ENCODE assay signal across 19 cellular contexts in genomic region chr16:84374160-84374489, GRCh38. TPM values are rescaled to one million over a fixed set of nuclear protein-coding genes. Genes with fewer than 3 reads are reported as not detected.
DNase-seq lines count a peak whose midpoint lies in the region; TF ChIP-seq lines count a peak whose summit lies in the region.
"Had no signal": no experiment of that assay in that cellular context is flagged by ENCODE, and none has a peak within 500 bp of the region (broad histone marks: within the 10 kb centered on the region; RNA-seq: fewer than 3 reads in every experiment).

No MANE protein-coding gene starts in this region.

- H3K27ac Mint-ChIP-seq in activated CD4-positive, alpha-beta memory T cell treated with anti-CD3 and anti-CD28 coated beads for 36 hours, result no peak overlapping the region
- no peak overlapping the region for H3K27ac Mint-ChIP-seq in activated CD4-positive, alpha-beta memory T cell treated with anti-CD3 and anti-CD28 coated beads, Interleukin-2, amount 10 ng/mL, durations not matched to agents 7 days and 5 days
- no peak overlapping the region for H3K27ac Mint-ChIP-seq in activated T-helper 1 cell treated with anti-CD3 and anti-CD28 coated beads, Interleukin-12 subunit alpha, Interleukin-12 subunit beta, Interleukin-2, Interleukin-4 antibody, amounts not matched to agents 30 ng/mL and 10 ng/mL and 1 ng/mL, durations not matched to agents 14 hours and 24 hours and 36 hours

- no peaks in the 10 kb centered on the region for H3K36me3 ChIP-seq in thyroid gland

- no peaks in the 10 kb centered on the region for H3K27me3 ChIP-seq in thyroid gland

- TF ChIP-seq POLR2A in thyroid gland (IDR thresholded peaks at IDR 0.05), result no peak

- H3K4me3 ChIP-seq in epithelial cell of esophagus (ENCODE audit: low read length), result no peak overlapping the region
- no peak overlapping the region for H3K4me3 ChIP-seq in thyroid gland (replicated peaks in 1 of 3)

- no peak overlapping the region for H3K4me3 Mint-ChIP-seq in activated CD4-positive, alpha-beta memory T cell treated with anti-CD3 and anti-CD28 coated beads for 36 hours
- no peak overlapping the region for H3K4me3 Mint-ChIP-seq in activated CD4-positive, alpha-beta memory T cell treated with anti-CD3 and anti-CD28 coated beads, Interleukin-2, amount 10 ng/mL, durations not matched to agents 7 days and 5 days
- H3K4me3 Mint-ChIP-seq in activated T-helper 1 cell treated with anti-CD3 and anti-CD28 coated beads, Interleukin-12 subunit alpha, Interleukin-12 subunit beta, Interleukin-2, Interleukin-4 antibody, amounts not matched to agents 30 ng/mL and 10 ng/mL and 1 ng/mL, durations not matched to agents 14 hours and 24 hours and 36 hours, result no peak overlapping the region

- CTCF ChIA-PET in activated CD4-positive, alpha-beta memory T cell treated with anti-CD3 and anti-CD28 coated beads for 36 hours (lab: Charles Lee), result no interaction called here
- CTCF ChIA-PET in activated CD4-positive, alpha-beta memory T cell treated with anti-CD3 and anti-CD28 coated beads, Interleukin-2, amount 10 ng/mL, durations not matched to agents 7 days and 5 days (lab: Charles Lee), result interaction anchor here (0.7 kb wide), 1 partner anchor 73 kb away, joined by 3 read pairs; no protein-coding TSS in a partner anchor

- TF ChIP-seq CTCF in epithelial cell of esophagus (IDR thresholded peaks at IDR 0.05; ENCODE audit: insufficient read depth, low read depth, low read length, missing control alignments) (no peak), thyroid gland (IDR thresholded peaks at IDR 0.05) (no peak)

- POLR2A ChIA-PET in activated CD4-positive, alpha-beta memory T cell treated with anti-CD3 and anti-CD28 coated beads for 36 hours (lab: Charles Lee), result no interaction called here
- POLR2A ChIA-PET in activated CD4-positive, alpha-beta memory T cell treated with anti-CD3 and anti-CD28 coated beads, Interleukin-2, amount 10 ng/mL, durations not matched to agents 7 days and 5 days (lab: Charles Lee), result no interaction called here

- peak; percentile 15 for DNase-seq in activated CD4-positive, alpha-beta memory T cell treated with anti-CD3 and anti-CD28 coated beads for 36 hours
- no peak for DNase-seq in activated CD4-positive, alpha-beta memory T cell treated with anti-CD3 and anti-CD28 coated beads, Interleukin-2, amount 10 ng/mL, durations not matched to agents 7 days and 5 days
- DNase-seq in M059J (ENCODE audit: low read depth), result peak; percentile 55
- DNase-seq in epithelial cell of esophagus (ENCODE audit: low read depth), result peak; percentile 44
- peak; percentile 46 for DNase-seq in pons (ENCODE audit: low spot score)
- DNase-seq in NCI-H1092 (lab: John Stamatoyannopoulos, UW), result no peak
- no peak for DNase-seq in thyroid gland
- DNase-seq in activated T-helper 1 cell treated with anti-CD3 and anti-CD28 coated beads, Interleukin-12 subunit alpha, Interleukin-12 subunit beta, Interleukin-2, Interleukin-4 antibody, amounts not matched to agents 30 ng/mL and 10 ng/mL and 1 ng/mL, durations not matched to agents 14 hours and 24 hours and 36 hours (ENCODE audit: low spot score), result no peak
- DNase-seq: GOT3, KG1, NCI-H1048, NCI-H146, NCI-H2081, NCI-H2227 treated with DMSO at 0.1 percent for 48 hours, NCI-H524 treated with DMSO at 0.1 percent for 48 hours, SHP77 had no signal

- H3K36me3 Mint-ChIP-seq in activated CD4-positive, alpha-beta memory T cell treated with anti-CD3 and anti-CD28 coated beads for 36 hours, result no peaks in the 10 kb centered on the region
- no peaks in the 10 kb centered on the region for H3K36me3 Mint-ChIP-seq in activated CD4-positive, alpha-beta memory T cell treated with anti-CD3 and anti-CD28 coated beads, Interleukin-2, amount 10 ng/mL, durations not matched to agents 7 days and 5 days (ENCODE audit: low read depth)
- H3K36me3 Mint-ChIP-seq in activated T-helper 1 cell treated with anti-CD3 and anti-CD28 coated beads, Interleukin-12 subunit alpha, Interleukin-12 subunit beta, Interleukin-2, Interleukin-4 antibody, amounts not matched to agents 30 ng/mL and 10 ng/mL and 1 ng/mL, durations not matched to agents 14 hours and 24 hours and 36 hours (ENCODE audit: low read depth), result no peaks in the 10 kb centered on the region

- WGBS in thyroid gland, 2 donors, result 93 to 96% methylated on average over 4 of the region's 4 CpGs

- intact Hi-C loops in activated CD4-positive, alpha-beta memory T cell treated with anti-CD3 and anti-CD28 coated beads for 36 hours (cut with micrococcal nuclease), result no loop called here
- intact Hi-C loops in thyroid gland (cut with DNase I), result no loop called here
- intact Hi-C loops in activated T-helper 1 cell treated with anti-CD3 and anti-CD28 coated beads, Interleukin-12 subunit alpha, Interleukin-12 subunit beta, Interleukin-2, Interleukin-4 antibody, amounts not matched to agents 30 ng/mL and 10 ng/mL and 1 ng/mL, durations not matched to agents 14 hours and 24 hours and 36 hours (cut with micrococcal nuclease), result no loop called here

- H3K27ac ChIP-seq in thyroid gland, result no peak overlapping the region

- peaks cover 31% of the 10 kb centered on the region for H3K27me3 Mint-ChIP-seq in activated CD4-positive, alpha-beta memory T cell treated with anti-CD3 and anti-CD28 coated beads for 36 hours
- H3K27me3 Mint-ChIP-seq in activated CD4-positive, alpha-beta memory T cell treated with anti-CD3 and anti-CD28 coated beads, Interleukin-2, amount 10 ng/mL, durations not matched to agents 7 days and 5 days, result peaks cover 32% of the 10 kb centered on the region
- H3K27me3 Mint-ChIP-seq in activated T-helper 1 cell treated with anti-CD3 and anti-CD28 coated beads, Interleukin-12 subunit alpha, Interleukin-12 subunit beta, Interleukin-2, Interleukin-4 antibody, amounts not matched to agents 30 ng/mL and 10 ng/mL and 1 ng/mL, durations not matched to agents 14 hours and 24 hours and 36 hours (ENCODE audit: insufficient read depth), result peaks cover 19% of the 10 kb centered on the region

- H3K4me1 Mint-ChIP-seq in activated CD4-positive, alpha-beta memory T cell treated with anti-CD3 and anti-CD28 coated beads for 36 hours (ENCODE audit: low read depth), result peaks cover 8% of the 10 kb centered on the region
- peaks cover 13% of the 10 kb centered on the region for H3K4me1 Mint-ChIP-seq in activated CD4-positive, alpha-beta memory T cell treated with anti-CD3 and anti-CD28 coated beads, Interleukin-2, amount 10 ng/mL, durations not matched to agents 7 days and 5 days
- peaks cover 4% of the 10 kb centered on the region for H3K4me1 Mint-ChIP-seq in activated T-helper 1 cell treated with anti-CD3 and anti-CD28 coated beads, Interleukin-12 subunit alpha, Interleukin-12 subunit beta, Interleukin-2, Interleukin-4 antibody, amounts not matched to agents 30 ng/mL and 10 ng/mL and 1 ng/mL, durations not matched to agents 14 hours and 24 hours and 36 hours (ENCODE audit: low read depth)

- no peaks in the 10 kb centered on the region for H3K9me3 Mint-ChIP-seq in activated CD4-positive, alpha-beta memory T cell treated with anti-CD3 and anti-CD28 coated beads for 36 hours
- no peaks in the 10 kb centered on the region for H3K9me3 Mint-ChIP-seq in activated CD4-positive, alpha-beta memory T cell treated with anti-CD3 and anti-CD28 coated beads, Interleukin-2, amount 10 ng/mL, durations not matched to agents 7 days and 5 days
- no peaks in the 10 kb centered on the region for H3K9me3 Mint-ChIP-seq in activated T-helper 1 cell treated with anti-CD3 and anti-CD28 coated beads, Interleukin-12 subunit alpha, Interleukin-12 subunit beta, Interleukin-2, Interleukin-4 antibody, amounts not matched to agents 30 ng/mL and 10 ng/mL and 1 ng/mL, durations not matched to agents 14 hours and 24 hours and 36 hours

- no peaks in the 10 kb centered on the region for H3K9me3 ChIP-seq in thyroid gland

- peaks cover 2 to 5% of the 10 kb centered on the region in 2 donors for H3K4me1 ChIP-seq in thyroid gland

RNA-seq across cellular contexts. Expression of gene ATP2C2, which starts 5.8 kb away (rescaled TPM):
- not detected for total RNA-seq in activated CD4-positive, alpha-beta memory T cell treated with anti-CD3 and anti-CD28 coated beads for 36 hours
- not detected for total RNA-seq in activated CD4-positive, alpha-beta memory T cell treated with anti-CD3 and anti-CD28 coated beads, Interleukin-2, amount 10 ng/mL, durations not matched to agents 7 days and 5 days
- total RNA-seq in M059J (2014; rRNA removed; shearing (Covaris generic)), result 0.07 TPM in 1 of 2 replicates, not detected in the other
- total RNA-seq in thyroid gland, result 10 to 100 TPM; 12.9 to 26.9 (median 18.6) TPM
- not detected in 2 replicates for total RNA-seq in activated T-helper 1 cell treated with anti-CD3 and anti-CD28 coated beads, Interleukin-12 subunit alpha, Interleukin-12 subunit beta, Interleukin-2, Interleukin-4 antibody, amounts not matched to agents 30 ng/mL and 10 ng/mL and 1 ng/mL, durations not matched to agents 14 hours and 24 hours and 36 hours
- total RNA-seq: Daoy, HepG2, MCF 10A had no signal

Comparison
In these comparisons a context has a peak if more than half of its experiments do, and no peak if none do; other contexts are left out.
1. DNase-seq: peak in activated CD4-positive, alpha-beta memory T cell treated with anti-CD3 and anti-CD28 coated beads for 36 hours (single experiment), M059J (single experiment), epithelial cell of esophagus (single experiment) and pons (single experiment); none in activated CD4-positive, alpha-beta memory T cell treated with anti-CD3 and anti-CD28 coated beads, Interleukin-2, amount 10 ng/mL, durations not matched to agents 7 days and 5 days (single experiment), NCI-H1092 (single experiment), thyroid gland (0 of 2) and activated T-helper 1 cell treated with anti-CD3 and anti-CD28 coated beads, Interleukin-12 subunit alpha, Interleukin-12 subunit beta, Interleukin-2, Interleukin-4 antibody, amounts not matched to agents 30 ng/mL and 10 ng/mL and 1 ng/mL, durations not matched to agents 14 hours and 24 hours and 36 hours (single experiment).
2. RNA of gene ATP2C2, which starts 5.8 kb away (total RNA-seq): 12.9 to 26.9 TPM in thyroid gland; 0.07 TPM in M059J, not detected in activated CD4-positive, alpha-beta memory T cell treated with anti-CD3 and anti-CD28 coated beads, Interleukin-2, amount 10 ng/mL, durations not matched to agents 7 days and 5 days, not detected in activated CD4-positive, alpha-beta memory T cell treated with anti-CD3 and anti-CD28 coated beads for 36 hours and not detected in activated T-helper 1 cell treated with anti-CD3 and anti-CD28 coated beads, Interleukin-12 subunit alpha, Interleukin-12 subunit beta, Interleukin-2, Interleukin-4 antibody, amounts not matched to agents 30 ng/mL and 10 ng/mL and 1 ng/mL, durations not matched to agents 14 hours and 24 hours and 36 hours; every median in the first group is over 10 times any median in the second.